ENCODE assay signal across 31 cellular contexts in genomic region chr3:69392850-69393249, GRCh38.
"Had no signal": no experiment of that assay in that cellular context is flagged by ENCODE, and none has a peak within 500 bp of the region (broad histone marks: within the 10 kb centered on the region; RNA-seq: fewer than 3 reads in every experiment).

No MANE protein-coding gene starts in this region.

- H3K4me2 ChIP-seq: neural progenitor cell, smooth muscle cell had no signal

- H3K36me3 Mint-ChIP-seq: memory B cell; neural progenitor cell; stimulated activated effector memory CD8-positive, alpha-beta T cell treated with anti-CD3 and anti-CD28 coated beads, Interleukin-12 subunit alpha, Interleukin-12 subunit beta, amount 100 ng/mL, for 72 hours; type B pancreatic cell had no signal

- H3K36me3 ChIP-seq: colonic mucosa, esophagus squamous epithelium, heart right ventricle, neural progenitor cell, prostate gland, right atrium auricular region, stomach, tibial artery had no signal

- H3K27ac Mint-ChIP-seq: effector memory CD8-positive, alpha-beta T cell; memory B cell; nephron; neural progenitor cell; stimulated activated effector memory CD8-positive, alpha-beta T cell treated with anti-CD3 and anti-CD28 coated beads, Interleukin-12 subunit alpha, Interleukin-12 subunit beta, amount 100 ng/mL, for 72 hours; type B pancreatic cell had no signal

- H3K9ac ChIP-seq: neural progenitor cell had no signal

- H3K9me3 ChIP-seq: colonic mucosa, esophagus squamous epithelium, prostate gland, stomach, testis, tibial artery had no signal

- H3K27ac ChIP-seq: colonic mucosa, esophagus squamous epithelium, heart right ventricle, neural progenitor cell, prostate gland, right atrium auricular region, stomach, testis, tibial artery had no signal

- ATAC-seq: effector memory CD8-positive, alpha-beta T cell; left lobe of liver; sciatic nerve; stimulated activated effector memory CD8-positive, alpha-beta T cell treated with anti-CD3 and anti-CD28 coated beads, Interleukin-12 subunit alpha, Interleukin-12 subunit beta, amount 100 ng/mL, for 72 hours had no signal

- H3K4me3 Mint-ChIP-seq: dendritic cell treated with granulocyte-macrophage colony-stimulating factor and Interleukin-4, amounts not matched to agents 40 ng/mL and 50 ng/mL, for 4 days; effector memory CD8-positive, alpha-beta T cell; memory B cell; naive B cell; nephron; neural progenitor cell; stimulated activated effector memory CD8-positive, alpha-beta T cell treated with anti-CD3 and anti-CD28 coated beads, Interleukin-12 subunit alpha, Interleukin-12 subunit beta, amount 100 ng/mL, for 72 hours; type B pancreatic cell had no signal

- H3K4me3 ChIP-seq: colonic mucosa, esophagus squamous epithelium, heart right ventricle, lung, neural progenitor cell, prostate gland, right atrium auricular region, smooth muscle cell, stomach, testis, tibial artery had no signal

- H3K27me3 Mint-ChIP-seq: dendritic cell treated with granulocyte-macrophage colony-stimulating factor and Interleukin-4, amounts not matched to agents 40 ng/mL and 50 ng/mL, for 4 days had no signal

- H3K4me1 ChIP-seq: colonic mucosa, neural progenitor cell, prostate gland, stomach, testis had no signal

- H3K9me3 Mint-ChIP-seq: dendritic cell treated with granulocyte-macrophage colony-stimulating factor and Interleukin-4, amounts not matched to agents 40 ng/mL and 50 ng/mL, for 4 days; effector memory CD8-positive, alpha-beta T cell; stimulated activated effector memory CD8-positive, alpha-beta T cell treated with anti-CD3 and anti-CD28 coated beads, Interleukin-12 subunit alpha, Interleukin-12 subunit beta, amount 100 ng/mL, for 72 hours; type B pancreatic cell had no signal

- FAIRE-seq: endometrium, kidney had no signal

- DNase-seq: colonic mucosa; effector memory CD8-positive, alpha-beta T cell; erythroblast; esophagus squamous epithelium; foreskin melanocyte; glutamatergic neuron; heart right ventricle; hippocampal formation; kidney; naive B cell; nucleus accumbens; stimulated activated CD4-positive, alpha-beta T cell treated with anti-CD3 and anti-CD28 coated beads, Interleukin-12 subunit alpha, Interleukin-12 subunit beta, amount 100 ng/mL, for 4 hours; stimulated activated CD4-positive, alpha-beta T cell treated with anti-CD3 and anti-CD28 coated beads, Interleukin-1b, Interleukin-23, amount 100 ng/mL, for 48 hours; stimulated activated CD4-positive, alpha-beta T cell treated with anti-CD3 and anti-CD28 coated beads, Interleukin-4, amount 100 ng/mL, for 1 hour; stimulated activated naive CD4-positive, alpha-beta T cell treated with Interleukin-2 at 50 U/mL for 16 hours; stomach; testis; tibial artery had no signal

- H3K27me3 ChIP-seq: colonic mucosa, heart right ventricle, right atrium auricular region, testis had no signal

- H3K4me1 Mint-ChIP-seq: memory B cell; nephron; neural progenitor cell; stimulated activated effector memory CD8-positive, alpha-beta T cell treated with anti-CD3 and anti-CD28 coated beads, Interleukin-12 subunit alpha, Interleukin-12 subunit beta, amount 100 ng/mL, for 72 hours had no signal

- H2AFZ ChIP-seq: neural progenitor cell had no signal
